Comparison of ENCODE assay signal across 25 cellular contexts in genomic region chr19:54475706-54476105, GRCh38. TPM values are rescaled to one million over a fixed set of nuclear protein-coding genes. Genes with fewer than 3 reads are reported as not detected.
DNase-seq lines count a peak whose midpoint lies in the region; FAIRE-seq and TF ChIP-seq lines count a peak whose summit lies in the region.
"Had no signal": no experiment of that assay in that cellular context is flagged by ENCODE, and none has a peak within 500 bp of the region (broad histone marks: within the 10 kb centered on the region; RNA-seq: fewer than 3 reads in every experiment).

No MANE protein-coding gene starts in this region.

- TF ChIP-seq CTCF in kidney (IDR thresholded peaks at IDR 0.05; ENCODE audit: borderline replicate concordance, extremely low read depth, insufficient read depth) (no peak), spleen (IDR thresholded peaks at IDR 0.05 in 8 of 11, conservative IDR thresholded peaks at IDR 0.05 in 3 of 11) (no peak), smooth muscle cell (IDR thresholded peaks at IDR 0.05; ENCODE audit: borderline replicate concordance, insufficient read depth, poor library complexity, severe bottlenecking) (no peak)

- H3K4me3 ChIP-seq in kidney (ENCODE audit: low read length in 2 of 2) = no peak overlapping the region
- H3K4me3 ChIP-seq in spleen = no peak overlapping the region
- H3K4me3 ChIP-seq in smooth muscle cell = no peak overlapping the region
- H3K4me3 ChIP-seq: BLaER1 treated with 17β-estradiol and CSF1 and Interleukin-3, amounts not matched to agents 10 nM and 100 nM; GM12878; GM23248 had no signal

- peaks cover 10% of the 10 kb centered on the region for H3K79me2 ChIP-seq in smooth muscle cell (ENCODE audit: low read depth)

- H3K4me1 ChIP-seq in kidney (ENCODE audit: control insufficient read depth in 1 of 2, insufficient read depth in 1 of 2, low read depth in 1 of 2, low read length in 2 of 2) = peaks cover 0 to 3% of the 10 kb centered on the region in 2 donors
- peaks cover 7 to 43% (median 27%) of the 10 kb centered on the region in 6 donors for H3K4me1 ChIP-seq in spleen
- peaks cover 9% of the 10 kb centered on the region for H3K4me1 ChIP-seq in smooth muscle cell (ENCODE audit: low read depth)
- H3K4me1 ChIP-seq: BE2C had no signal

- WGBS in spleen, 5 donors = 83 to 95% (median 87%) methylated on average over 11 of the region's 11 CpGs
- WGBS in smooth muscle cell (ENCODE audit: low lambda C conversion rate) = 85% methylated on average over 11 of the region's 11 CpGs

- peaks cover under 1% of the 10 kb centered on the region for H4K20me1 ChIP-seq in smooth muscle cell (ENCODE audit: low read depth)

- FAIRE-seq in kidney (lab: Jason Lieb, UNC) = no peak
- FAIRE-seq: A204.1, D721Med, GM12878, GM19239, H1 had no signal

- H3K9ac ChIP-seq in kidney (ENCODE audit: low read length in 2 of 2) (no peak overlapping the region), smooth muscle cell (ENCODE audit: low read depth) (no peak overlapping the region)
- H3K9ac ChIP-seq: BLaER1 treated with 17β-estradiol and CSF1 and Interleukin-3, amounts not matched to agents 10 nM and 100 nM; GM23248 had no signal

- no peak overlapping the region for H3K4me2 ChIP-seq in smooth muscle cell
- H3K4me2 ChIP-seq: BLaER1 treated with 17β-estradiol and CSF1 and Interleukin-3, amounts not matched to agents 10 nM and 100 nM had no signal

- H2AFZ ChIP-seq in smooth muscle cell (ENCODE audit: low read depth) = no peak overlapping the region
- H2AFZ ChIP-seq: GM23248 had no signal

- H3K36me3 ChIP-seq in kidney (ENCODE audit: control insufficient read depth in 1 of 2, insufficient read depth in 2 of 2, low read length in 2 of 2) (no peaks in the 10 kb centered on the region), spleen (no peaks in the 10 kb centered on the region), smooth muscle cell (ENCODE audit: low read depth) (no peaks in the 10 kb centered on the region)
- H3K36me3 ChIP-seq: BE2C; BLaER1 treated with 17β-estradiol and CSF1 and Interleukin-3, amounts not matched to agents 10 nM and 100 nM had no signal

- H3K27ac ChIP-seq in kidney (ENCODE audit: low read depth in 2 of 2, low read length in 2 of 2) = no peak overlapping the region
- no peak overlapping the region for H3K27ac ChIP-seq in spleen
- no peak overlapping the region for H3K27ac ChIP-seq in smooth muscle cell (ENCODE audit: low read depth)
- H3K27ac ChIP-seq: 22Rv1; BLaER1 treated with 17β-estradiol and CSF1 and Interleukin-3, amounts not matched to agents 10 nM and 100 nM; GM23248 had no signal

- peak; percentile 59 for DNase-seq in activated effector memory CD4-positive, alpha-beta T cell treated with anti-CD3 and anti-CD28 coated beads, Interleukin-2, amount 50 U/mL, for 16 hours
- DNase-seq in activated effector memory CD4-positive, alpha-beta T cell treated with Interleukin-2 at 50 U/mL for 16 hours = no peak
- DNase-seq in kidney = peak; percentile 34
- DNase-seq in spleen = peak; percentile 51
- no peak for DNase-seq in smooth muscle cell (lab: John Stamatoyannopoulos, UW; ENCODE audit: unreplicated experiment)
- no peak for DNase-seq in ureter (ENCODE audit: low spot score)
- DNase-seq: AML-193; BE2C; CD4-positive, alpha-beta T cell; CD8-positive, alpha-beta memory T cell; DMS 273 treated with DMSO at 0.1 percent for 48 hours; DMS79; EL; GDM1; GM23248; H9 had no signal

- H3K9me3 ChIP-seq in kidney (ENCODE audit: control insufficient read depth in 1 of 2, low read length in 2 of 2) = no peaks in the 10 kb centered on the region
- H3K9me3 ChIP-seq in spleen = no peaks in the 10 kb centered on the region
- no peaks in the 10 kb centered on the region for H3K9me3 ChIP-seq in smooth muscle cell (replicated peaks; ENCODE audit: low read depth)
- H3K9me3 ChIP-seq: BE2C; BLaER1 treated with 17β-estradiol and CSF1 and Interleukin-3, amounts not matched to agents 10 nM and 100 nM had no signal

- intact Hi-C loops in kidney (cut with DNase I) = no loop called here
- intact Hi-C loops in spleen (cut with DNase I; ENCODE audit: low total_unique reads) = no loop called here

- peaks cover 0 to 85% (median 9%) of the 10 kb centered on the region in 7 donors for H3K27me3 ChIP-seq in spleen (replicated peaks in 1 of 7)
- no peaks in the 10 kb centered on the region for H3K27me3 ChIP-seq in smooth muscle cell (ENCODE audit: low read depth)

- peaks cover 10% of the 10 kb centered on the region for H3F3A ChIP-seq in smooth muscle cell (ENCODE audit: low read depth)

- no peak for TF ChIP-seq POLR2A in spleen (IDR thresholded peaks at IDR 0.05)

RNA-seq across cellular contexts. Expression of gene CDC42EP5, which starts 2.6 kb away (rescaled TPM):
- total RNA-seq in kidney (29.9 TPM), spleen (10 to 100 TPM in 4 of 7 donors, 1 to 10 TPM in 3; 6.6 to 16.1 (median 13.4) TPM), smooth muscle cell (33.6 and 74.0 TPM in 2 replicates), ureter (77.0 TPM)
- polyA plus RNA-seq in kidney (ENCODE audit: insufficient read depth, low read depth, low replicate concordance) (19.3 TPM), spleen (10 to 100 TPM in 2 of 3 donors, 1 to 10 TPM in 1; 9.7 to 15.9 (median 12.8) TPM), smooth muscle cell (94.1 and 99.8 TPM in 2 replicates)
- total RNA-seq: CD4-positive, alpha-beta T cell had no signal
- polyA plus RNA-seq: CD14-positive monocyte; CD8-positive, alpha-beta memory T cell had no signal

RNA-seq across cellular contexts. Expression of gene LENG9, which starts 12.1 kb away (rescaled TPM):
- total RNA-seq in kidney (6.8 TPM), spleen (1 to 10 TPM; 4.4 to 8.3 (median 6.2) TPM), smooth muscle cell (1.7 and 4.1 TPM in 2 replicates), ureter (10.2 TPM)
- polyA plus RNA-seq in kidney (ENCODE audit: insufficient read depth, low read depth, low replicate concordance) (2.0 TPM), spleen (1 to 10 TPM; 1.7 to 4.3 (median 3.5) TPM), smooth muscle cell (0.57 and 1.3 TPM in 2 replicates)

RNA-seq across cellular contexts. Expression of gene LENG8, which starts 26.7 kb away (rescaled TPM):
- total RNA-seq in kidney (208 TPM), spleen (100 to 1,000 TPM; 123 to 280 (median 183) TPM), smooth muscle cell (32.9 and 39.2 TPM in 2 replicates), ureter (269 TPM)
- polyA plus RNA-seq in kidney (ENCODE audit: insufficient read depth, low read depth, low replicate concordance) (48.6 TPM), spleen (100 to 1,000 TPM in 2 of 3 donors, 10 to 100 TPM in 1; 69.2 to 293 (median 110) TPM), smooth muscle cell (27.6 and 60.1 TPM in 2 replicates)

RNA-seq across cellular contexts. Expression of gene LAIR2, which starts 26.9 kb away (rescaled TPM):
- total RNA-seq in kidney (not detected), spleen (1 to 10 TPM in 3 of 7 donors, under 1 TPM in 1, not detected in 3; 0.97 to 4.9 (median 3.3) TPM), smooth muscle cell (not detected in 2 replicates), ureter (not detected)
- polyA plus RNA-seq in kidney (ENCODE audit: insufficient read depth, low read depth, low replicate concordance) (not detected), spleen (1 to 10 TPM in 1 of 3 donors, under 1 TPM in 1, not detected in 1; 0.28 to 3.5 TPM), smooth muscle cell (not detected in 2 replicates)
- total RNA-seq: GM12878, GM23248, H1, H9 had no signal
- polyA plus RNA-seq: AG04450, GM12878, GM23248, H1 had no signal

Comparison
In these comparisons a context has a peak if more than half of its experiments do, and no peak if none do; other contexts are left out.
1. DNase-seq: peak in activated effector memory CD4-positive, alpha-beta T cell treated with anti-CD3 and anti-CD28 coated beads, Interleukin-2, amount 50 U/mL, for 16 hours (single experiment), kidney (single experiment) and spleen (single experiment); none in activated effector memory CD4-positive, alpha-beta T cell treated with Interleukin-2 at 50 U/mL for 16 hours (single experiment), smooth muscle cell (single experiment) and ureter (single experiment).